1 cellular context compared by ENCODE assay signal in the genomic region with DNA sequence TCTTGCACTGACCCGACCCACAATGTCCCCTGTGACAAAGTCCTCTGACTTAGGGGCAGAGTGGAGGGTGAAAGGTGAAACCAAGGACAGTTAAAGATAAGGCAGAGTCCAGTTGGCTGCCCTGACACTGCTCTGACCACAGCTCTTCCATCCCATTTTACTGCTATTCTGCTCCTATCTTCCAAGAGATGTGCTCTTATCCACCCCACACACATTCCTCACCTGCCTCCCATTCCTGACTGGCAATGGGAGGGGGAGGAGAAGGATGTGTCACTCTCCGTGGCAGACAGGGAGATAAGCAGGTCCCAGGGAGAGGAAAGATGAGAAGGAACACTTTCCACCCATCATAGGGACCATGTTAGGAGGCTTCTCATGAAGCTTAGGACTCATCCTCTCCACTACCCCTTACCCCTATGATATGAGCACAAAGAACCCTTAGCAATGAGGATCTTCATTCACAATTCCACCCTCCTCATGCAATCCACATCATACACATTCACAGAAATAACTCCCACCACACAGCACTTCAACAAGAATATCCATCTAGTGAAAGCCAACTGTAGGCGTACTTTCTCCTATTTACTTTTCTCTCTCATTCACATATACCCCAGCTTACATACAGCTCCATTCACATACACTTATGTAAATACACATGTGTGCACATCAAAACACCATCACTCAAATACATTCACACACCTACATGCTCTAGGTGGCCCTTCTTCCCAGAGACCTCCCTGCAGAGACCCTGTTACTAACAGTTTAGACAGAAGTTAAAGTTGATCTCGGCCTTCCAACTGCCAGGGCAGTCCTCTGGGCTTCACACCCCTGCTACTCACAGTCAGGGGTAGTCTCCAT.
A peak's percentile ranks its signal among the peaks of the same experiment; 100 is the strongest.
TF ChIP-seq lines count a peak whose summit lies in the region.

No MANE protein-coding gene starts in this region.

TF ChIP-seq in K562, 482 proteins besides CTCF, POLR2A, EP300 and RAD21 (continued from another document and continues in another):
- TF ChIP-seq ZNF436 (CRISPR knock-in tag; IDR thresholded peaks at IDR 0.05) = 0 out of 2 replicates have a peak, but pooled peaks have one; percentile 29
- no peak for TF ChIP-seq NFE2 (IDR thresholded peaks at IDR 0.05; ENCODE audit: low read depth)
- peak; percentile 39; the same call in 1 of the 2 replicates for TF ChIP-seq PML (IDR thresholded peaks at IDR 0.05; ENCODE audit: low read length)
- TF ChIP-seq PTRF (tag; IDR thresholded peaks at IDR 0.05) = no peak
- peak; percentile 80; the same call in 1 of the 2 replicates for TF ChIP-seq ZBTB9 (CRISPR knock-in tag; IDR thresholded peaks at IDR 0.05)
- peak; percentile 97 for TF ChIP-seq CBFA2T3 (IDR thresholded peaks at IDR 0.05)
- no peak for TF ChIP-seq CEBPG (CRISPR knock-in tag; IDR thresholded peaks at IDR 0.05)
- TF ChIP-seq CEBPG (tag; conservative IDR thresholded peaks at IDR 0.05 in 1 of 2, IDR thresholded peaks at IDR 0.05 in 1 of 2) = no peak
- TF ChIP-seq LARP7 (IDR thresholded peaks at IDR 0.05) = no peak
- TF ChIP-seq CC2D1A (IDR thresholded peaks at IDR 0.05) = peak; percentile 38; the same call in 1 of the 2 replicates
- peak; percentile 92; the same call in 1 of the 2 replicates for TF ChIP-seq SREBF2 (CRISPR knock-in tag; IDR thresholded peaks at IDR 0.05)
- TF ChIP-seq, protein P1, sequence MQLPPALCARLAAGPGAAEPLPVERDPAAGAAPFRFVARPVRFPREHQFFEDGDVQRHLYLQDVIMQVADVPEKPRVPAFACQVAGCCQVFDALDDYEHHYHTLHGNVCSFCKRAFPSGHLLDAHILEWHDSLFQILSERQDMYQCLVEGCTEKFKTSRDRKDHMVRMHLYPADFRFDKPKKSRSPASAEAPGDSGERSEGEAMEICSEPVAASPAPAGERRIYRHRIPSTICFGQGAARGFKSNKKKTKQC (CRISPR knock-in tag; IDR thresholded peaks at IDR 0.05) = no peak
- no peak for TF ChIP-seq MITF (IDR thresholded peaks at IDR 0.05)
- no peak; the same call in 1 of the 2 replicates for TF ChIP-seq LEF1 (IDR thresholded peaks at IDR 0.05)
- no peak for TF ChIP-seq ZBTB8A (IDR thresholded peaks at IDR 0.05; ENCODE audit: partially characterized antibody)
- no peak for TF ChIP-seq THAP12 (CRISPR knock-in tag; IDR thresholded peaks at IDR 0.05)
- no peak for TF ChIP-seq TFAM (CRISPR knock-in tag; conservative IDR thresholded peaks at IDR 0.05)
- TF ChIP-seq JUN (IDR thresholded peaks at IDR 0.05; ENCODE audit: borderline replicate concordance, low read depth, low read length) = peak; percentile 67; the same call in 1 of the 2 replicates
- TF ChIP-seq JUN (CRISPR knock-in tag; IDR thresholded peaks at IDR 0.05; ENCODE audit: borderline replicate concordance) = no peak
- no peak for TF ChIP-seq ZNF146 (CRISPR knock-in tag; IDR thresholded peaks at IDR 0.05; ENCODE audit: unreplicated experiment)
- TF ChIP-seq ZNF444 (CRISPR knock-in tag; IDR thresholded peaks at IDR 0.05) = no peak
- peak; percentile 96 for TF ChIP-seq CBFA2T2 (conservative IDR thresholded peaks at IDR 0.05)
- peak; percentile 88 for TF ChIP-seq ATF6 (CRISPR knock-in tag; IDR thresholded peaks at IDR 0.05)
- no peak for TF ChIP-seq RFX5 (IDR thresholded peaks at IDR 0.05; ENCODE audit: low read depth, low read length)
- 0 out of 2 replicates have a peak, but pooled peaks have one; percentile 19 for TF ChIP-seq ZNF311 (CRISPR knock-in tag; IDR thresholded peaks at IDR 0.05)
- TF ChIP-seq STAG1 (CRISPR knock-in tag; IDR thresholded peaks at IDR 0.05; ENCODE audit: borderline replicate concordance) = no peak
- peak; percentile 59 for TF ChIP-seq CREM (IDR thresholded peaks at IDR 0.05; ENCODE audit: low read depth)
- no peak for TF ChIP-seq PYGO2 (tag; IDR thresholded peaks at IDR 0.05)
- no peak for TF ChIP-seq ZNF695 (CRISPR knock-in tag; IDR thresholded peaks at IDR 0.05)
- TF ChIP-seq ZNF41 (CRISPR knock-in tag; conservative IDR thresholded peaks at IDR 0.05) = no peak
- TF ChIP-seq, protein P2, sequence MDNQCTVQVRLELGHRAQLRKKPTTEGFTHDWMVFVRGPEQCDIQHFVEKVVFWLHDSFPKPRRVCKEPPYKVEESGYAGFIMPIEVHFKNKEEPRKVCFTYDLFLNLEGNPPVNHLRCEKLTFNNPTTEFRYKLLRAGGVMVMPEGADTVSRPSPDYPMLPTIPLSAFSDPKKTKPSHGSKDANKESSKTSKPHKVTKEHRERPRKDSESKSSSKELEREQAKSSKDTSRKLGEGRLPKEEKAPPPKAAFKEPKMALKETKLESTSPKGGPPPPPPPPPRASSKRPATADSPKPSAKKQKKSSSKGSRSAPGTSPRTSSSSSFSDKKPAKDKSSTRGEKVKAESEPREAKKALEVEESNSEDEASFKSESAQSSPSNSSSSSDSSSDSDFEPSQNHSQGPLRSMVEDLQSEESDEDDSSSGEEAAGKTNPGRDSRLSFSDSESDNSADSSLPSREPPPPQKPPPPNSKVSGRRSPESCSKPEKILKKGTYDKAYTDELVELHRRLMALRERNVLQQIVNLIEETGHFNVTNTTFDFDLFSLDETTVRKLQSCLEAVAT (IDR thresholded peaks at IDR 0.05) = no peak
- TF ChIP-seq JUND (IDR thresholded peaks at IDR 0.05; ENCODE audit: borderline replicate concordance, low read depth, low read length) = peak; percentile 89
- peak; percentile 91; the same call in 2 of the 3 replicates for TF ChIP-seq JUND (tag; IDR thresholded peaks at IDR 0.05; ENCODE audit: borderline replicate concordance, low read depth, low read length)
- no peak for TF ChIP-seq ZNF253 (CRISPR knock-in tag; conservative IDR thresholded peaks at IDR 0.05)
- TF ChIP-seq, protein P3, sequence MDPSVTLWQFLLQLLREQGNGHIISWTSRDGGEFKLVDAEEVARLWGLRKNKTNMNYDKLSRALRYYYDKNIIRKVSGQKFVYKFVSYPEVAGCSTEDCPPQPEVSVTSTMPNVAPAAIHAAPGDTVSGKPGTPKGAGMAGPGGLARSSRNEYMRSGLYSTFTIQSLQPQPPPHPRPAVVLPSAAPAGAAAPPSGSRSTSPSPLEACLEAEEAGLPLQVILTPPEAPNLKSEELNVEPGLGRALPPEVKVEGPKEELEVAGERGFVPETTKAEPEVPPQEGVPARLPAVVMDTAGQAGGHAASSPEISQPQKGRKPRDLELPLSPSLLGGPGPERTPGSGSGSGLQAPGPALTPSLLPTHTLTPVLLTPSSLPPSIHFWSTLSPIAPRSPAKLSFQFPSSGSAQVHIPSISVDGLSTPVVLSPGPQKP (CRISPR knock-in tag; IDR thresholded peaks at IDR 0.05) = no peak
- no peak for TF ChIP-seq XRCC3 (IDR thresholded peaks at IDR 0.05)
- TF ChIP-seq KLF1 (tag; IDR thresholded peaks at IDR 0.05) = no peak
- TF ChIP-seq CTBP1 (IDR thresholded peaks at IDR 0.05; ENCODE audit: borderline replicate concordance) = peak; percentile 100
- TF ChIP-seq ZNF347 (CRISPR knock-in tag; IDR thresholded peaks at IDR 0.05; ENCODE audit: low read depth) = no peak
- no peak for TF ChIP-seq NKRF (IDR thresholded peaks at IDR 0.05; ENCODE audit: borderline replicate concordance)
- peak; percentile 82 for TF ChIP-seq KLF16 (IDR thresholded peaks at IDR 0.05)
- peak; percentile 11; the same call in 1 of the 2 replicates for TF ChIP-seq ZBTB26 (CRISPR knock-in tag; IDR thresholded peaks at IDR 0.05)
- 0 out of 2 replicates have a peak, but pooled peaks have one; percentile 12 for TF ChIP-seq NFATC3 (IDR thresholded peaks at IDR 0.05)
- peak; percentile 86 for TF ChIP-seq TAL1 (IDR thresholded peaks at IDR 0.05)
- no peak for TF ChIP-seq NCOA6 (IDR thresholded peaks at IDR 0.05)
- no peak for TF ChIP-seq ZBED1 (IDR thresholded peaks at IDR 0.05)
- TF ChIP-seq ZNF3 (CRISPR knock-in tag; IDR thresholded peaks at IDR 0.05) = no peak
- peak; percentile 39; the same call in 1 of the 2 replicates for TF ChIP-seq KLF6 (CRISPR knock-in tag; IDR thresholded peaks at IDR 0.05; ENCODE audit: borderline replicate concordance)
- 0 out of 4 replicates have a peak, but pooled peaks of 1 of the 2 experiments have one; percentile 53 for TF ChIP-seq ZNF639 (CRISPR knock-in tag; conservative IDR thresholded peaks at IDR 0.05 in 1 of 2, IDR thresholded peaks at IDR 0.05 in 1 of 2)
- TF ChIP-seq MYC (IDR thresholded peaks at IDR 0.05; ENCODE audit: low read depth, low read length) = no peak
- TF ChIP-seq MYC (CRISPR knock-in tag; IDR thresholded peaks at IDR 0.05; ENCODE audit: borderline replicate concordance, low read depth) = no peak
- TF ChIP-seq SP2 (IDR thresholded peaks at IDR 0.05; ENCODE audit: extremely low read depth, low read depth, low read length, poor library complexity, severe bottlenecking) = no peak
